In genomic region chr14:55066223-55066622, GRCh38 we compare ENCODE assay signal across 14 cellular contexts.
"Had no signal": no experiment of that assay in that cellular context is flagged by ENCODE, and none has a peak within 500 bp of the region (broad histone marks: within the 10 kb centered on the region; RNA-seq: fewer than 3 reads in every experiment).

No MANE protein-coding gene starts in this region.

- FAIRE-seq: islet of Langerhans had no signal

- H3K27ac ChIP-seq: colonic mucosa, ovary had no signal

- H3K9me3 ChIP-seq: colonic mucosa, heart left ventricle, mucosa of descending colon, ovary, thoracic aorta had no signal

- H3K4me1 ChIP-seq: colonic mucosa had no signal

- DNase-seq: activated CD4-positive, alpha-beta memory T cell treated with anti-CD3 and anti-CD28 coated beads, Interleukin-2, amount 10 ng/mL, durations not matched to agents 7 days and 5 days; activated naive CD4-positive, alpha-beta T cell treated with anti-CD3 and anti-CD28 coated beads, Interleukin-2, amount 50 U/mL, for 16 hours; amygdala; colonic mucosa; foreskin melanocyte; heart left ventricle; mammary epithelial cell; mucosa of descending colon; ovary; stimulated activated CD4-positive, alpha-beta T cell treated with anti-CD3 and anti-CD28 coated beads, Interleukin-2, amount 100 ng/mL, for 48 hours; stimulated activated naive CD8-positive, alpha-beta T cell treated with anti-CD3 and anti-CD28 coated beads, Interleukin-15, amount 100 ng/mL, for 72 hours had no signal

- ATAC-seq: activated CD4-positive, CD25-positive, alpha-beta regulatory T cell treated with anti-CD3 and anti-CD28 coated beads, Interleukin-2, amount 50 U/mL, for 24 hours; heart left ventricle; mucosa of descending colon; stimulated activated naive CD8-positive, alpha-beta T cell treated with anti-CD3 and anti-CD28 coated beads, Interleukin-15, amount 100 ng/mL, for 72 hours had no signal

- H3K27me3 ChIP-seq: colonic mucosa, heart left ventricle, ovary had no signal

- H3K36me3 ChIP-seq: colonic mucosa, ovary had no signal

- H3K4me3 ChIP-seq: colonic mucosa, heart left ventricle, mucosa of descending colon, ovary, thoracic aorta had no signal
